In the genomic region with DNA sequence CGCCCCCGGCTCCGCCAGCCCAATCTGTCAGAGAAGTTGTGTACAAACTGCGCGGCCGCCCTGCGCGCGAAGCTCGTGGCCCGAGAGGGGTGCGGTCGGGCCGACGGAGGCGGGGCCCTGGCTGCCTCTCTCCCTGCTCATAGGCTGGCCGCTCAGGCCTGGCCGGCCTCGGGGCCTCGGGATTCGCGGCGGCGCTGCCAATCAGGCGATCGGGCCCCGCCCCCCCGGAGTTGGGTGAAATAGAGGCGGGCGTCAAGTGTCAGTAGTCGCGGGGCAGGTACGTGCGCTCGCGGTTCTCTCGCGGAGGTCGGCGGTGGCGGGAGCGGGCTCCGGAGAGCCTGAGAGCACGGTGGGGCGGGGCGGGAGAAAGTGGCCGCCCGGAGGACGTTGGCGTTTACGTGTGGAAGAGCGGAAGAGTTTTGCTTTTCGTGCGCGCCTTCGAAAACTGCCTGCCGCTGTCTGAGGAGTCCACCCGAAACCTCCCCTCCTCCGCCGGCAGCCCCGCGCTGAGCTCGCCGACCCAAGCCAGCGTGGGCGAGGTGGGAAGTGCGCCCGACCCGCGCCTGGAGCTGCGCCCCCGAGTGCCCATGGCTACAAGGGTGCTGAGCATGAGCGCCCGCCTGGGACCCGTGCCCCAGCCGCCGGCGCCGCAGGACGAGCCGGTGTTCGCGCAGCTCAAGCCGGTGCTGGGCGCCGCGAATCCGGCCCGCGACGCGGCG, we compare ENCODE assay signal across 1 cellular context.
A peak's percentile ranks its signal among the peaks of the same experiment; 100 is the strongest.
TF ChIP-seq lines count a peak whose summit lies in the region.

A gene (plus strand): TSS at position 265 of the 719 bp plus-strand sequence. CDS start 323 bp downstream, at position 588.

TF ChIP-seq in K562, 482 proteins besides CTCF, POLR2A, EP300 and RAD21 (continued from another document):
- no peak for TF ChIP-seq PURB (CRISPR knock-in tag; IDR thresholded peaks at IDR 0.05; ENCODE audit: low read depth)
- TF ChIP-seq RUNX1 (IDR thresholded peaks at IDR 0.05; ENCODE audit: low read depth) = no peak
- TF ChIP-seq, protein P1, sequence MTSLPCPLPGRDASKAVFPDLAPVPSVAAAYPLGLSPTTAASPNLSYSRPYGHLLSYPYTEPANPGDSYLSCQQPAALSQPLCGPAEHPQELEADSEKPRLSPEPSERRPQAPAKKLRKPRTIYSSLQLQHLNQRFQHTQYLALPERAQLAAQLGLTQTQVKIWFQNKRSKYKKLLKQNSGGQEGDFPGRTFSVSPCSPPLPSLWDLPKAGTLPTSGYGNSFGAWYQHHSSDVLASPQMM (CRISPR knock-in tag; IDR thresholded peaks at IDR 0.05) = no peak
- peak; percentile 65 for TF ChIP-seq RBFOX2 (IDR thresholded peaks at IDR 0.05; ENCODE audit: low read depth, low read length)
- TF ChIP-seq KDM5B (IDR thresholded peaks at IDR 0.05; ENCODE audit: insufficient replicate concordance, low read depth, low read length) = peak; percentile 59
- TF ChIP-seq, protein P2, sequence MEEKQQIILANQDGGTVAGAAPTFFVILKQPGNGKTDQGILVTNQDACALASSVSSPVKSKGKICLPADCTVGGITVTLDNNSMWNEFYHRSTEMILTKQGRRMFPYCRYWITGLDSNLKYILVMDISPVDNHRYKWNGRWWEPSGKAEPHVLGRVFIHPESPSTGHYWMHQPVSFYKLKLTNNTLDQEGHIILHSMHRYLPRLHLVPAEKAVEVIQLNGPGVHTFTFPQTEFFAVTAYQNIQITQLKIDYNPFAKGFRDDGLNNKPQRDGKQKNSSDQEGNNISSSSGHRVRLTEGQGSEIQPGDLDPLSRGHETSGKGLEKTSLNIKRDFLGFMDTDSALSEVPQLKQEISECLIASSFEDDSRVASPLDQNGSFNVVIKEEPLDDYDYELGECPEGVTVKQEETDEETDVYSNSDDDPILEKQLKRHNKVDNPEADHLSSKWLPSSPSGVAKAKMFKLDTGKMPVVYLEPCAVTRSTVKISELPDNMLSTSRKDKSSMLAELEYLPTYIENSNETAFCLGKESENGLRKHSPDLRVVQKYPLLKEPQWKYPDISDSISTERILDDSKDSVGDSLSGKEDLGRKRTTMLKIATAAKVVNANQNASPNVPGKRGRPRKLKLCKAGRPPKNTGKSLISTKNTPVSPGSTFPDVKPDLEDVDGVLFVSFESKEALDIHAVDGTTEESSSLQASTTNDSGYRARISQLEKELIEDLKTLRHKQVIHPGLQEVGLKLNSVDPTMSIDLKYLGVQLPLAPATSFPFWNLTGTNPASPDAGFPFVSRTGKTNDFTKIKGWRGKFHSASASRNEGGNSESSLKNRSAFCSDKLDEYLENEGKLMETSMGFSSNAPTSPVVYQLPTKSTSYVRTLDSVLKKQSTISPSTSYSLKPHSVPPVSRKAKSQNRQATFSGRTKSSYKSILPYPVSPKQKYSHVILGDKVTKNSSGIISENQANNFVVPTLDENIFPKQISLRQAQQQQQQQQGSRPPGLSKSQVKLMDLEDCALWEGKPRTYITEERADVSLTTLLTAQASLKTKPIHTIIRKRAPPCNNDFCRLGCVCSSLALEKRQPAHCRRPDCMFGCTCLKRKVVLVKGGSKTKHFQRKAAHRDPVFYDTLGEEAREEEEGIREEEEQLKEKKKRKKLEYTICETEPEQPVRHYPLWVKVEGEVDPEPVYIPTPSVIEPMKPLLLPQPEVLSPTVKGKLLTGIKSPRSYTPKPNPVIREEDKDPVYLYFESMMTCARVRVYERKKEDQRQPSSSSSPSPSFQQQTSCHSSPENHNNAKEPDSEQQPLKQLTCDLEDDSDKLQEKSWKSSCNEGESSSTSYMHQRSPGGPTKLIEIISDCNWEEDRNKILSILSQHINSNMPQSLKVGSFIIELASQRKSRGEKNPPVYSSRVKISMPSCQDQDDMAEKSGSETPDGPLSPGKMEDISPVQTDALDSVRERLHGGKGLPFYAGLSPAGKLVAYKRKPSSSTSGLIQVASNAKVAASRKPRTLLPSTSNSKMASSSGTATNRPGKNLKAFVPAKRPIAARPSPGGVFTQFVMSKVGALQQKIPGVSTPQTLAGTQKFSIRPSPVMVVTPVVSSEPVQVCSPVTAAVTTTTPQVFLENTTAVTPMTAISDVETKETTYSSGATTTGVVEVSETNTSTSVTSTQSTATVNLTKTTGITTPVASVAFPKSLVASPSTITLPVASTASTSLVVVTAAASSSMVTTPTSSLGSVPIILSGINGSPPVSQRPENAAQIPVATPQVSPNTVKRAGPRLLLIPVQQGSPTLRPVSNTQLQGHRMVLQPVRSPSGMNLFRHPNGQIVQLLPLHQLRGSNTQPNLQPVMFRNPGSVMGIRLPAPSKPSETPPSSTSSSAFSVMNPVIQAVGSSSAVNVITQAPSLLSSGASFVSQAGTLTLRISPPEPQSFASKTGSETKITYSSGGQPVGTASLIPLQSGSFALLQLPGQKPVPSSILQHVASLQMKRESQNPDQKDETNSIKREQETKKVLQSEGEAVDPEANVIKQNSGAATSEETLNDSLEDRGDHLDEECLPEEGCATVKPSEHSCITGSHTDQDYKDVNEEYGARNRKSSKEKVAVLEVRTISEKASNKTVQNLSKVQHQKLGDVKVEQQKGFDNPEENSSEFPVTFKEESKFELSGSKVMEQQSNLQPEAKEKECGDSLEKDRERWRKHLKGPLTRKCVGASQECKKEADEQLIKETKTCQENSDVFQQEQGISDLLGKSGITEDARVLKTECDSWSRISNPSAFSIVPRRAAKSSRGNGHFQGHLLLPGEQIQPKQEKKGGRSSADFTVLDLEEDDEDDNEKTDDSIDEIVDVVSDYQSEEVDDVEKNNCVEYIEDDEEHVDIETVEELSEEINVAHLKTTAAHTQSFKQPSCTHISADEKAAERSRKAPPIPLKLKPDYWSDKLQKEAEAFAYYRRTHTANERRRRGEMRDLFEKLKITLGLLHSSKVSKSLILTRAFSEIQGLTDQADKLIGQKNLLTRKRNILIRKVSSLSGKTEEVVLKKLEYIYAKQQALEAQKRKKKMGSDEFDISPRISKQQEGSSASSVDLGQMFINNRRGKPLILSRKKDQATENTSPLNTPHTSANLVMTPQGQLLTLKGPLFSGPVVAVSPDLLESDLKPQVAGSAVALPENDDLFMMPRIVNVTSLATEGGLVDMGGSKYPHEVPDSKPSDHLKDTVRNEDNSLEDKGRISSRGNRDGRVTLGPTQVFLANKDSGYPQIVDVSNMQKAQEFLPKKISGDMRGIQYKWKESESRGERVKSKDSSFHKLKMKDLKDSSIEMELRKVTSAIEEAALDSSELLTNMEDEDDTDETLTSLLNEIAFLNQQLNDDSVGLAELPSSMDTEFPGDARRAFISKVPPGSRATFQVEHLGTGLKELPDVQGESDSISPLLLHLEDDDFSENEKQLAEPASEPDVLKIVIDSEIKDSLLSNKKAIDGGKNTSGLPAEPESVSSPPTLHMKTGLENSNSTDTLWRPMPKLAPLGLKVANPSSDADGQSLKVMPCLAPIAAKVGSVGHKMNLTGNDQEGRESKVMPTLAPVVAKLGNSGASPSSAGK (IDR thresholded peaks at IDR 0.05) = peak; percentile 89
- no peak for TF ChIP-seq SRSF7 (optimal IDR thresholded peaks at IDR 0.05; ENCODE audit: low read depth, low read length)
- TF ChIP-seq HNRNPLL (IDR thresholded peaks at IDR 0.05; ENCODE audit: low read depth, low read length, poor library complexity, severe bottlenecking) = peak; percentile 61
- peak; percentile 22; the same call in 1 of the 2 replicates for TF ChIP-seq CREB1 (IDR thresholded peaks at IDR 0.05)
- TF ChIP-seq CREB1 (CRISPR knock-in tag; IDR thresholded peaks at IDR 0.05) = no peak; the same call in 1 of the 2 replicates
- TF ChIP-seq NCOA6 (IDR thresholded peaks at IDR 0.05) = peak; percentile 88
- TF ChIP-seq FOS (IDR thresholded peaks at IDR 0.05; ENCODE audit: extremely low read depth, insufficient read length) = peak; percentile 93
- TF ChIP-seq ZNF184 (CRISPR knock-in tag; IDR thresholded peaks at IDR 0.05) = no peak
- no peak for TF ChIP-seq PCBP2 (IDR thresholded peaks at IDR 0.05; ENCODE audit: low read depth, low read length, poor library complexity, severe bottlenecking)
- TF ChIP-seq SIN3A (IDR thresholded peaks at IDR 0.05; ENCODE audit: borderline replicate concordance in 2 of 2, control insufficient read depth in 1 of 2, low read depth in 2 of 2, low read length in 2 of 2) = peak; percentile 27 to 32; a peak in 1 of 4 replicates
- peak; percentile 76 for TF ChIP-seq SP2 (IDR thresholded peaks at IDR 0.05; ENCODE audit: extremely low read depth, low read depth, low read length, poor library complexity, severe bottlenecking)
- TF ChIP-seq NFYB (IDR thresholded peaks at IDR 0.05; ENCODE audit: extremely low read depth, insufficient read length) = peak; percentile 88
- TF ChIP-seq ZFX (CRISPR knock-in tag; IDR thresholded peaks at IDR 0.05) = 0 out of 2 replicates have a peak, but pooled peaks have one; percentile 27
- no peak for TF ChIP-seq SIN3B (IDR thresholded peaks at IDR 0.05; ENCODE audit: low read depth)
- TF ChIP-seq, protein P3, sequence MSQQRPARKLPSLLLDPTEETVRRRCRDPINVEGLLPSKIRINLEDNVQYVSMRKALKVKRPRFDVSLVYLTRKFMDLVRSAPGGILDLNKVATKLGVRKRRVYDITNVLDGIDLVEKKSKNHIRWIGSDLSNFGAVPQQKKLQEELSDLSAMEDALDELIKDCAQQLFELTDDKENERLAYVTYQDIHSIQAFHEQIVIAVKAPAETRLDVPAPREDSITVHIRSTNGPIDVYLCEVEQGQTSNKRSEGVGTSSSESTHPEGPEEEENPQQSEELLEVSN (IDR thresholded peaks at IDR 0.05; ENCODE audit: borderline replicate concordance in 1 of 2, extremely low read depth in 1 of 2, insufficient read depth in 1 of 2, insufficient read length in 1 of 2, low read depth in 1 of 2, low read length in 1 of 2, poor library complexity in 1 of 2, severe bottlenecking in 1 of 2) = peak; percentile 88 to 92
- TF ChIP-seq ZNF551 (CRISPR knock-in tag; IDR thresholded peaks at IDR 0.05) = no peak
- TF ChIP-seq ZBTB17 (CRISPR knock-in tag; IDR thresholded peaks at IDR 0.05) = no peak
- TF ChIP-seq EGR1 (conservative IDR thresholded peaks at IDR 0.05) = peak; percentile 50; the same call in 1 of the 2 replicates
- TF ChIP-seq, protein P4, sequence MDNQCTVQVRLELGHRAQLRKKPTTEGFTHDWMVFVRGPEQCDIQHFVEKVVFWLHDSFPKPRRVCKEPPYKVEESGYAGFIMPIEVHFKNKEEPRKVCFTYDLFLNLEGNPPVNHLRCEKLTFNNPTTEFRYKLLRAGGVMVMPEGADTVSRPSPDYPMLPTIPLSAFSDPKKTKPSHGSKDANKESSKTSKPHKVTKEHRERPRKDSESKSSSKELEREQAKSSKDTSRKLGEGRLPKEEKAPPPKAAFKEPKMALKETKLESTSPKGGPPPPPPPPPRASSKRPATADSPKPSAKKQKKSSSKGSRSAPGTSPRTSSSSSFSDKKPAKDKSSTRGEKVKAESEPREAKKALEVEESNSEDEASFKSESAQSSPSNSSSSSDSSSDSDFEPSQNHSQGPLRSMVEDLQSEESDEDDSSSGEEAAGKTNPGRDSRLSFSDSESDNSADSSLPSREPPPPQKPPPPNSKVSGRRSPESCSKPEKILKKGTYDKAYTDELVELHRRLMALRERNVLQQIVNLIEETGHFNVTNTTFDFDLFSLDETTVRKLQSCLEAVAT (IDR thresholded peaks at IDR 0.05) = no peak
- TF ChIP-seq RB1 (IDR thresholded peaks at IDR 0.05; ENCODE audit: low read depth) = peak; percentile 47; the same call in 1 of the 2 replicates
- peak; percentile 67 for TF ChIP-seq NFIC (IDR thresholded peaks at IDR 0.05)
- TF ChIP-seq, protein P5, sequence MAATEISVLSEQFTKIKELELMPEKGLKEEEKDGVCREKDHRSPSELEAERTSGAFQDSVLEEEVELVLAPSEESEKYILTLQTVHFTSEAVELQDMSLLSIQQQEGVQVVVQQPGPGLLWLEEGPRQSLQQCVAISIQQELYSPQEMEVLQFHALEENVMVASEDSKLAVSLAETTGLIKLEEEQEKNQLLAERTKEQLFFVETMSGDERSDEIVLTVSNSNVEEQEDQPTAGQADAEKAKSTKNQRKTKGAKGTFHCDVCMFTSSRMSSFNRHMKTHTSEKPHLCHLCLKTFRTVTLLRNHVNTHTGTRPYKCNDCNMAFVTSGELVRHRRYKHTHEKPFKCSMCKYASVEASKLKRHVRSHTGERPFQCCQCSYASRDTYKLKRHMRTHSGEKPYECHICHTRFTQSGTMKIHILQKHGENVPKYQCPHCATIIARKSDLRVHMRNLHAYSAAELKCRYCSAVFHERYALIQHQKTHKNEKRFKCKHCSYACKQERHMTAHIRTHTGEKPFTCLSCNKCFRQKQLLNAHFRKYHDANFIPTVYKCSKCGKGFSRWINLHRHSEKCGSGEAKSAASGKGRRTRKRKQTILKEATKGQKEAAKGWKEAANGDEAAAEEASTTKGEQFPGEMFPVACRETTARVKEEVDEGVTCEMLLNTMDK (IDR thresholded peaks at IDR 0.05; ENCODE audit: borderline replicate concordance, insufficient read depth, low read depth, low read length, poor library complexity, severe bottlenecking) = peak; percentile 49
- TF ChIP-seq ASH1L (IDR thresholded peaks at IDR 0.05; ENCODE audit: borderline replicate concordance, low read depth, partially characterized antibody) = peak; percentile 79
- no peak for TF ChIP-seq PPARD (CRISPR knock-in tag; IDR thresholded peaks at IDR 0.05)
- no peak for TF ChIP-seq ZBED1 (IDR thresholded peaks at IDR 0.05)
